Comparison of ENCODE assay signal across 16 cellular contexts in genomic region chr13:73956101-73956500, GRCh38.
DNase-seq lines count a peak whose midpoint lies in the region; ATAC-seq and TF ChIP-seq lines count a peak whose summit lies in the region.
"Had no signal": no experiment of that assay in that cellular context is flagged by ENCODE, and none has a peak within 500 bp of the region (broad histone marks: within the 10 kb centered on the region; RNA-seq: fewer than 3 reads in every experiment).

No MANE protein-coding gene starts in this region.

- H3F3A ChIP-seq in DOHH2 (ENCODE audit: control insufficient read depth, insufficient read depth), result peaks cover 35% of the 10 kb centered on the region

- no peak overlapping the region for H4K91ac ChIP-seq in mesenchymal stem cell (ENCODE audit: low read length)

- peaks cover 0 to 2% (median 2%) of the 10 kb centered on the region in 3 donors for H3K27me3 Mint-ChIP-seq in immature natural killer cell (ENCODE audit: low read depth in 3 of 3)
- H3K27me3 Mint-ChIP-seq: CD4-positive, CD25-positive, alpha-beta regulatory T cell had no signal

- no peaks in the 10 kb centered on the region for H3K27me3 ChIP-seq in DOHH2 (ENCODE audit: control insufficient read depth, low read length)
- H3K27me3 ChIP-seq in mesenchymal stem cell (ENCODE audit: control insufficient read depth in 1 of 2, insufficient read depth in 1 of 2, low read length in 2 of 2), result no peaks in the 10 kb centered on the region
- H3K27me3 ChIP-seq: SJCRH30 had no signal

- H3K23ac ChIP-seq in mesenchymal stem cell (ENCODE audit: low read length in 2 of 2), result no peak overlapping the region

- no peak overlapping the region for H2BK12ac ChIP-seq in mesenchymal stem cell (ENCODE audit: low read length in 2 of 2)

- WGBS in mesenchymal stem cell, result 100% methylated on average over 1 of the region's 1 CpG

- H4K8ac ChIP-seq in mesenchymal stem cell (ENCODE audit: low read length), result no peak overlapping the region

- H3K9me3 ChIP-seq in DOHH2 (ENCODE audit: control insufficient read depth, insufficient read depth, low read length), result no peaks in the 10 kb centered on the region
- H3K9me3 ChIP-seq in SK-N-MC (ENCODE audit: low read depth, low read length), result no peaks in the 10 kb centered on the region
- H3K9me3 ChIP-seq in mesenchymal stem cell (ENCODE audit: control insufficient read depth, low read length), result no peaks in the 10 kb centered on the region
- H3K9me3 ChIP-seq: A549, SJCRH30 had no signal

- peak overlapping the region in 4 of 6 donors; percentile 9 to 38 (median 30) for H3K27ac Mint-ChIP-seq in immature natural killer cell

- no peak overlapping the region for H2BK5ac ChIP-seq in mesenchymal stem cell (ENCODE audit: low read depth, low read length, poor library complexity, severe bottlenecking)

- H2BK15ac ChIP-seq in mesenchymal stem cell (ENCODE audit: low read depth, poor library complexity, severe bottlenecking), result no peak overlapping the region

- H2AK5ac ChIP-seq in mesenchymal stem cell (ENCODE audit: low read length, severe bottlenecking), result no peak overlapping the region

- ATAC-seq in GM21360 (IDR thresholded peaks at IDR 0.05; ENCODE audit: unreplicated experiment) (no peak), GM21786 (IDR thresholded peaks at IDR 0.05; ENCODE audit: unreplicated experiment) (no peak)
- ATAC-seq: A549 had no signal

- DNase-seq in AG08395 (ENCODE audit: low spot score) (peak; percentile 6), SK-N-MC (ENCODE audit: low read depth, low spot score) (peak; percentile 71), immature natural killer cell (no peak), mesenchymal stem cell (no peak), nucleus accumbens (lab: John Stamatoyannopoulos, UW) (no peak)
- DNase-seq: Calu3; CD4-positive, CD25-positive, alpha-beta regulatory T cell; NCI-H1105 treated with DMSO at 0.1 percent for 48 hours; NCI-H187; NCI-H748 treated with DMSO at 0.1 percent for 48 hours; PC-9; SJCRH30 had no signal

- no peaks in the 10 kb centered on the region for H3K36me3 Mint-ChIP-seq in immature natural killer cell

- H2BK120ac ChIP-seq in mesenchymal stem cell (ENCODE audit: low read depth, low read length), result no peak overlapping the region

- no peaks in the 10 kb centered on the region for H4K20me1 ChIP-seq in DOHH2 (ENCODE audit: control insufficient read depth, insufficient read depth, low read depth, low read length)

- H3K9ac ChIP-seq in SK-N-MC (ENCODE audit: insufficient read length) (no peak overlapping the region), mesenchymal stem cell (ENCODE audit: low read length) (no peak overlapping the region)

- no peak overlapping the region for H3K14ac ChIP-seq in mesenchymal stem cell (ENCODE audit: low read length in 2 of 2)

- H3K27ac ChIP-seq in DOHH2 (ENCODE audit: low read depth, low read length) (peak overlapping the region; percentile 90), SK-N-MC (peak overlapping the region; percentile 90), mesenchymal stem cell (ENCODE audit: low read length, poor library complexity, severe bottlenecking) (no peak overlapping the region)
- H3K27ac ChIP-seq: A549, PC-9, SJCRH30 had no signal

- peaks cover 98% of the 10 kb centered on the region for H3K4me1 ChIP-seq in DOHH2 (ENCODE audit: control insufficient read depth, low read length)
- no peaks in the 10 kb centered on the region for H3K4me1 ChIP-seq in mesenchymal stem cell (ENCODE audit: control insufficient read depth, insufficient read depth, low read depth, low read length)
- H3K4me1 ChIP-seq: A549 had no signal

- H3K4ac ChIP-seq in mesenchymal stem cell (ENCODE audit: low read depth in 1 of 2, low read length in 2 of 2), result no peak overlapping the region

- H2AFZ ChIP-seq in mesenchymal stem cell (ENCODE audit: low read depth, low read length), result no peak overlapping the region
- H2AFZ ChIP-seq: PC-9 had no signal

- H3K36me3 ChIP-seq in DOHH2 (ENCODE audit: control insufficient read depth, low read length) (no peaks in the 10 kb centered on the region; the same call in none of the 2 replicates), SK-N-MC (ENCODE audit: insufficient read depth, low read length) (no peaks in the 10 kb centered on the region), mesenchymal stem cell (ENCODE audit: control insufficient read depth in 1 of 2, insufficient read depth in 2 of 2, low read depth in 1 of 2, low read length in 2 of 2) (no peaks in the 10 kb centered on the region)
- H3K36me3 ChIP-seq: SJCRH30 had no signal

- H3K18ac ChIP-seq in mesenchymal stem cell (ENCODE audit: low read depth in 1 of 2, low read length in 2 of 2), result no peak overlapping the region

- H3K9me2 ChIP-seq in DOHH2 (replicated peaks; ENCODE audit: control insufficient read depth, low read length), result no peaks in the 10 kb centered on the region

- peaks cover 11% of the 10 kb centered on the region for H3K79me1 ChIP-seq in mesenchymal stem cell (replicated peaks; ENCODE audit: low read length, poor library complexity, severe bottlenecking)

- H3K9me3 Mint-ChIP-seq in immature natural killer cell, result no peaks in the 10 kb centered on the region

- H3K4me1 Mint-ChIP-seq in immature natural killer cell, result peaks cover 56 to 84% of the 10 kb centered on the region in 2 donors

- no peak overlapping the region for H3K4me3 Mint-ChIP-seq in immature natural killer cell

- H3K79me2 ChIP-seq in DOHH2 (ENCODE audit: control insufficient read depth, low read length), result peaks cover 50% of the 10 kb centered on the region

- H3K4me2 ChIP-seq in DOHH2 (ENCODE audit: low read length) (peak overlapping the region; percentile 62), mesenchymal stem cell (ENCODE audit: low read length, poor library complexity, severe bottlenecking) (no peak overlapping the region)
- H3K4me2 ChIP-seq: A549, PC-9 had no signal

- TF ChIP-seq CTCF in DOHH2 (IDR thresholded peaks at IDR 0.05; ENCODE audit: low read depth, low read length, poor library complexity, severe bottlenecking), result no peak

- H3K4me3 ChIP-seq in DOHH2 (ENCODE audit: low read length) (peak overlapping the region; percentile 46), SK-N-MC (peak overlapping the region; percentile 68), mesenchymal stem cell (ENCODE audit: insufficient read depth in 1 of 2, low read depth in 1 of 2, low read length in 2 of 2) (no peak overlapping the region)
- H3K4me3 ChIP-seq: A549, PC-9, SJCRH30 had no signal

Comparison
In these comparisons a context has a peak if more than half of its experiments do, and no peak if none do; other contexts are left out.
1. DNase-seq: peak in AG08395 (single experiment) and SK-N-MC (single experiment); none in immature natural killer cell (0 of 3), mesenchymal stem cell (single experiment) and nucleus accumbens (0 of 56).
2. H3K4me3 ChIP-seq: peak in DOHH2 (single experiment) and SK-N-MC (single experiment); none in mesenchymal stem cell (0 of 2).